ENCODE assay signal across 18 cellular contexts in genomic region chr11:78190871-78191538, GRCh38. TPM values are rescaled to one million over a fixed set of nuclear protein-coding genes. Genes with fewer than 3 reads are reported as not detected.
DNase-seq lines count a peak whose midpoint lies in the region; ATAC-seq and TF ChIP-seq lines count a peak whose summit lies in the region.
"Had no signal": no experiment of that assay in that cellular context is flagged by ENCODE, and none has a peak within 500 bp of the region (broad histone marks: within the 10 kb centered on the region; RNA-seq: fewer than 3 reads in every experiment).

No MANE protein-coding gene starts in this region.

- no peak overlapping the region for H4K8ac ChIP-seq in neuronal stem cell (ENCODE audit: low read depth, low read length)

- TF ChIP-seq RAD21 in liver (IDR thresholded peaks at IDR 0.05), result no peak

- H3K4me1 ChIP-seq in liver (ENCODE audit: control insufficient read depth in 4 of 4, insufficient read depth in 4 of 4, low read length in 3 of 4), result peaks cover 18 to 55% (median 45%) of the 10 kb centered on the region in 4 donors
- peaks cover 12 to 25% of the 10 kb centered on the region in 2 donors for H3K4me1 ChIP-seq in neuronal stem cell (ENCODE audit: control insufficient read depth in 2 of 2, insufficient read depth in 1 of 2, low read depth in 1 of 2, low read length in 2 of 2)

- H2BK12ac ChIP-seq in neuronal stem cell (ENCODE audit: low read length), result no peak overlapping the region

- H3K4me3 ChIP-seq in liver (ENCODE audit: low read depth in 1 of 3, low read length in 3 of 3), result no peak overlapping the region
- H3K4me3 ChIP-seq in neuronal stem cell (ENCODE audit: low read length in 2 of 2), result no peak overlapping the region
- H3K4me3 ChIP-seq: A549, skin epidermis, upper lobe of left lung had no signal

- H3K9me3 ChIP-seq in liver (ENCODE audit: control insufficient read depth in 4 of 4, low read length in 3 of 4) (no peaks in the 10 kb centered on the region), neuronal stem cell (replicated peaks in 1 of 2; ENCODE audit: control insufficient read depth in 2 of 2, insufficient read depth in 1 of 2, low read depth in 1 of 2, low read length in 2 of 2) (no peaks in the 10 kb centered on the region)
- H3K9me3 ChIP-seq: A549, upper lobe of left lung had no signal

- H3K27me3 ChIP-seq in liver (ENCODE audit: control insufficient read depth in 4 of 4, insufficient read depth in 4 of 4, low read length in 3 of 4) (no peaks in the 10 kb centered on the region), neuronal stem cell (ENCODE audit: control insufficient read depth in 3 of 3, insufficient read depth in 3 of 3, low read depth in 1 of 3, low read length in 3 of 3) (no peaks in the 10 kb centered on the region)
- H3K27me3 ChIP-seq: brain microvascular endothelial cell, upper lobe of left lung had no signal

- H3K9me3 Mint-ChIP-seq in activated CD4-positive, alpha-beta T cell treated with anti-CD3 and anti-CD28 coated beads, Interleukin-2, amount 10 ng/mL, durations not matched to agents 24 days and 14 days, result no peaks in the 10 kb centered on the region
- no peaks in the 10 kb centered on the region for H3K9me3 Mint-ChIP-seq in T-cell
- no peaks in the 10 kb centered on the region for H3K9me3 Mint-ChIP-seq in stimulated activated effector memory CD8-positive, alpha-beta T cell treated with anti-CD3 and anti-CD28 coated beads, Interleukin-12 subunit alpha, Interleukin-12 subunit beta, amount 100 ng/mL, for 72 hours

- H2AK5ac ChIP-seq in neuronal stem cell (ENCODE audit: low read depth, low read length), result no peak overlapping the region

- 83% methylated on average over 14 of the region's 14 CpGs for WGBS in liver
- no CpG with 5 or more reads among the region's 14 CpGs for WGBS in neuronal stem cell (ENCODE audit: extremely low coverage in 2 of 2, insufficient read length in 2 of 2, insufficient replicate concordance in 1 of 2), 2 donors

- no peak overlapping the region for H2BK15ac ChIP-seq in neuronal stem cell (ENCODE audit: low read length)

- H3K27ac ChIP-seq in liver (ENCODE audit: low read depth in 1 of 2, low read length in 2 of 2), result peak overlapping the region in 1 of 2 donors; percentile 60
- H3K27ac ChIP-seq in neuronal stem cell (replicated peaks; ENCODE audit: low read length), result no peak overlapping the region
- H3K27ac ChIP-seq: A549, brain microvascular endothelial cell had no signal

- no peak overlapping the region for H2BK120ac ChIP-seq in neuronal stem cell (ENCODE audit: low read depth, low read length)

- H3K36me3 ChIP-seq in liver (ENCODE audit: control insufficient read depth in 4 of 4, insufficient read depth in 3 of 4, low read depth in 1 of 4, low read length in 3 of 4) (peaks cover 0 to under 1% (median 0%) of the 10 kb centered on the region in 4 donors), neuronal stem cell (replicated peaks in 1 of 2; ENCODE audit: control insufficient read depth in 2 of 2, insufficient read depth in 2 of 2, low read length in 2 of 2) (no peaks in the 10 kb centered on the region)
- H3K36me3 ChIP-seq: upper lobe of left lung had no signal

- H3K79me1 ChIP-seq in neuronal stem cell (ENCODE audit: low read depth, low read length), result peaks cover 11% of the 10 kb centered on the region

- no peak overlapping the region for H3K14ac ChIP-seq in neuronal stem cell (ENCODE audit: low read length)

- no peak overlapping the region for H3K4me2 ChIP-seq in neuronal stem cell (ENCODE audit: insufficient read depth, low read length, poor library complexity, severe bottlenecking)

- no peak overlapping the region for H3K4ac ChIP-seq in neuronal stem cell (ENCODE audit: low read length)

- no peak overlapping the region for H3K18ac ChIP-seq in neuronal stem cell (ENCODE audit: low read length)

- H4K91ac ChIP-seq in neuronal stem cell (ENCODE audit: low read depth, low read length, poor library complexity), result no peak overlapping the region

- intact Hi-C loops in activated CD4-positive, alpha-beta T cell treated with anti-CD3 and anti-CD28 coated beads, Interleukin-2, amount 10 ng/mL, durations not matched to agents 24 days and 14 days (cut with micrococcal nuclease), result no loop called here

- POLR2A ChIA-PET in T-cell (lab: Charles Lee), result interaction anchor here in 1 of 2 donors (0.6 kb wide), 1 partner anchor 182 kb away, joined by 11 read pairs; no protein-coding TSS in a partner anchor

- H3K36me3 Mint-ChIP-seq in activated CD4-positive, alpha-beta T cell treated with anti-CD3 and anti-CD28 coated beads, Interleukin-2, amount 10 ng/mL, durations not matched to agents 24 days and 14 days (ENCODE audit: low read depth), result peaks cover 26% of the 10 kb centered on the region
- peaks cover 11% of the 10 kb centered on the region for H3K36me3 Mint-ChIP-seq in T-cell
- H3K36me3 Mint-ChIP-seq in stimulated activated effector memory CD8-positive, alpha-beta T cell treated with anti-CD3 and anti-CD28 coated beads, Interleukin-12 subunit alpha, Interleukin-12 subunit beta, amount 100 ng/mL, for 72 hours, result peaks cover 9% of the 10 kb centered on the region

- peaks cover 68% of the 10 kb centered on the region for H3K4me1 Mint-ChIP-seq in activated CD4-positive, alpha-beta T cell treated with anti-CD3 and anti-CD28 coated beads, Interleukin-2, amount 10 ng/mL, durations not matched to agents 24 days and 14 days
- peaks cover 69 to 72% (median 72%) of the 10 kb centered on the region in 3 donors for H3K4me1 Mint-ChIP-seq in T-cell
- H3K4me1 Mint-ChIP-seq in stimulated activated effector memory CD8-positive, alpha-beta T cell treated with anti-CD3 and anti-CD28 coated beads, Interleukin-12 subunit alpha, Interleukin-12 subunit beta, amount 100 ng/mL, for 72 hours, result peaks cover 68% of the 10 kb centered on the region

- H3K9ac ChIP-seq in liver (ENCODE audit: low read depth in 1 of 2, low read length in 2 of 2) (no peak overlapping the region), neuronal stem cell (ENCODE audit: low read depth, low read length, poor library complexity) (no peak overlapping the region)

- H3K27ac Mint-ChIP-seq in activated CD4-positive, alpha-beta T cell treated with anti-CD3 and anti-CD28 coated beads, Interleukin-2, amount 10 ng/mL, durations not matched to agents 24 days and 14 days, result no peak overlapping the region
- H3K27ac Mint-ChIP-seq in T-cell, result peak overlapping the region; percentile 55 to 84
- peak overlapping the region; percentile 94 for H3K27ac Mint-ChIP-seq in stimulated activated effector memory CD8-positive, alpha-beta T cell treated with anti-CD3 and anti-CD28 coated beads, Interleukin-12 subunit alpha, Interleukin-12 subunit beta, amount 100 ng/mL, for 72 hours

- peak overlapping the region; percentile 99 for H3K4me3 Mint-ChIP-seq in activated CD4-positive, alpha-beta T cell treated with anti-CD3 and anti-CD28 coated beads, Interleukin-2, amount 10 ng/mL, durations not matched to agents 24 days and 14 days
- peak overlapping the region; percentile 2 to 44 (median 13) for H3K4me3 Mint-ChIP-seq in T-cell
- H3K4me3 Mint-ChIP-seq in stimulated activated effector memory CD8-positive, alpha-beta T cell treated with anti-CD3 and anti-CD28 coated beads, Interleukin-12 subunit alpha, Interleukin-12 subunit beta, amount 100 ng/mL, for 72 hours, result no peak overlapping the region

- no peak overlapping the region for H2AFZ ChIP-seq in neuronal stem cell (ENCODE audit: low read length)

- H3K27me3 Mint-ChIP-seq in activated CD4-positive, alpha-beta T cell treated with anti-CD3 and anti-CD28 coated beads, Interleukin-2, amount 10 ng/mL, durations not matched to agents 24 days and 14 days, result no peaks in the 10 kb centered on the region
- no peaks in the 10 kb centered on the region for H3K27me3 Mint-ChIP-seq in T-cell

- CTCF ChIA-PET in T-cell (lab: Charles Lee), result no interaction called here

- H2BK5ac ChIP-seq in neuronal stem cell (ENCODE audit: low read length), result no peak overlapping the region

- no peak for DNase-seq in activated CD4-positive, alpha-beta T cell treated with anti-CD3 and anti-CD28 coated beads, Interleukin-2, amount 10 ng/mL, durations not matched to agents 24 days and 14 days
- DNase-seq in activated CD4-positive, alpha-beta T cell treated with anti-CD3 and anti-CD28 coated beads, Interleukin-2, amount 50 U/mL, for 48 hours, result no peak
- no peak for DNase-seq in T-cell
- DNase-seq in stimulated activated effector memory CD8-positive, alpha-beta T cell treated with anti-CD3 and anti-CD28 coated beads, Interleukin-12 subunit alpha, Interleukin-12 subunit beta, amount 100 ng/mL, for 72 hours (ENCODE audit: low spot score in 2 of 2), result no peak
- no peak for DNase-seq in NCI-H2227 treated with DMSO at 0.1 percent for 48 hours (lab: John Stamatoyannopoulos, UW)
- no peak for DNase-seq in SHP77 (lab: John Stamatoyannopoulos, UW)
- DNase-seq in neuronal stem cell (ENCODE audit: low spot score), result no peak
- DNase-seq: activated naive CD4-positive, alpha-beta T cell; brain microvascular endothelial cell; effector CD4-positive, alpha-beta T cell; mammary epithelial cell; NCI-H1048; NCI-H774; SW 1271; upper lobe of left lung had no signal

- ATAC-seq in T-cell (replicated peaks in 1 of 4), result no peak
- no peak for ATAC-seq in stimulated activated effector memory CD8-positive, alpha-beta T cell treated with anti-CD3 and anti-CD28 coated beads, Interleukin-12 subunit alpha, Interleukin-12 subunit beta, amount 100 ng/mL, for 72 hours
- ATAC-seq: A549 had no signal

- no peak for TF ChIP-seq CTCF in liver (IDR thresholded peaks at IDR 0.05; ENCODE audit: low read depth, low read length, missing input control)

- no peak overlapping the region for H3K23ac ChIP-seq in neuronal stem cell (ENCODE audit: low read depth, low read length, poor library complexity)

RNA-seq across cellular contexts. Expression of gene USP35, which starts 2.3 kb away (rescaled TPM):
- 10.4 and 13.1 TPM in 2 replicates for total RNA-seq in activated CD4-positive, alpha-beta T cell treated with anti-CD3 and anti-CD28 coated beads, Interleukin-2, amount 10 ng/mL, durations not matched to agents 24 days and 14 days
- total RNA-seq in T-cell, result 10 to 100 TPM; 14.3 to 18.1 (median 15.4) TPM
- 10 to 100 TPM in 1 of 2 donors, 1 to 10 TPM in 1; 2.3 to 11.0 TPM for total RNA-seq in liver
- 1 to 10 TPM; 2.6 to 7.0 TPM for polyA plus RNA-seq in liver
- 4.6 TPM for polyA plus RNA-seq in neuronal stem cell (2013, experiment 1 of 2)
- 4.7 TPM for polyA plus RNA-seq in neuronal stem cell (2013, experiment 2 of 2)

RNA-seq across cellular contexts. Expression of gene KCTD21, which starts 2.6 kb away (rescaled TPM):
- 11.7 and 12.0 TPM in 2 replicates for total RNA-seq in activated CD4-positive, alpha-beta T cell treated with anti-CD3 and anti-CD28 coated beads, Interleukin-2, amount 10 ng/mL, durations not matched to agents 24 days and 14 days
- 10 to 100 TPM in 2 of 5 donors, 1 to 10 TPM in 3; 3.4 to 13.2 (median 9.7) TPM for total RNA-seq in T-cell
- total RNA-seq in liver, result 10 to 100 TPM in 1 of 2 donors, 1 to 10 TPM in 1; 5.8 to 12.0 TPM
- 10 to 100 TPM in 1 of 2 donors, 1 to 10 TPM in 1; 6.3 to 12.6 TPM for polyA plus RNA-seq in liver
- 2.4 TPM for polyA plus RNA-seq in neuronal stem cell (2013, experiment 1 of 2)
- polyA plus RNA-seq in neuronal stem cell (2013, experiment 2 of 2), result 2.6 TPM

RNA-seq across cellular contexts. Expression of gene ALG8, which starts 51.6 kb away (rescaled TPM):
- total RNA-seq in activated CD4-positive, alpha-beta T cell treated with anti-CD3 and anti-CD28 coated beads, Interleukin-2, amount 10 ng/mL, durations not matched to agents 24 days and 14 days, result 60.9 and 61.7 TPM in 2 replicates
- total RNA-seq in T-cell (10 to 100 TPM; 23.1 to 34.1 (median 31.8) TPM), liver (10 to 100 TPM; 36.8 to 39.2 TPM)
- polyA plus RNA-seq in liver, result 10 to 100 TPM; 29.4 to 46.0 TPM
- 67.7 TPM for polyA plus RNA-seq in neuronal stem cell (2013, experiment 1 of 2)
- polyA plus RNA-seq in neuronal stem cell (2013, experiment 2 of 2), result 67.9 TPM
